In the genomic region with DNA sequence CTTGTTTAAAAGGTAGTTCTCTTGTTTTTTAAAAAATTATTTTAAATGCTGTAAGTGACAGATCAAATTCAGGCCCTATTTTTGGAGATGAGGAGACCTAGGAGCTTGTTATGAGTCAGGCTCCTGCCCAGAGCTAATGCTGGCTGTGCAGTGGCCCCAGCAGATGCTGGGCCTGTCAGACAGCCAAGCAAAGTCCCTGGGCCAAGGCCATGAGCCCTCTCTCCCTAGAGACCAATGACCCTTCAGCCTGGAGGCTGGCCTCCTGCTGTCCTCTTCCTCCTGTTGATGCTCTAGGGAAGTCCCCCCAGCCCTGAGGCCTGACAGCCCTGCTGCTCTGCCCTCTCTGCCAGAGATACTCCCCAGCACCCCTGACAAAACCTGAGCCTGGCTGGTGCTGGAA, we compare ENCODE assay signal across 18 cellular contexts.
DNase-seq lines count a peak whose midpoint lies in the region; ATAC-seq, FAIRE-seq and TF ChIP-seq lines count a peak whose summit lies in the region.
"Had no signal": no experiment of that assay in that cellular context is flagged by ENCODE, and none has a peak within 500 bp of the region (broad histone marks: within the 10 kb centered on the region; RNA-seq: fewer than 3 reads in every experiment).

No MANE protein-coding gene starts in this region.

- in situ Hi-C loops in GM13976 (cut with MboI; ENCODE audit: low sequenced_read_pairs, unreplicated experiment), result no loop called here

- H3K27ac Mint-ChIP-seq in activated naive CD8-positive, alpha-beta T cell treated with anti-CD3 and anti-CD28 coated beads, Interleukin-2, amount 50 U/mL, for 24 hours, result no peak overlapping the region
- H3K27ac Mint-ChIP-seq: activated T-cell treated with anti-CD3 and anti-CD28 coated beads, Interleukin-2, amount 50 U/mL, for 24 hours; memory B cell had no signal

- H3K27me3 Mint-ChIP-seq in activated naive CD8-positive, alpha-beta T cell treated with anti-CD3 and anti-CD28 coated beads, Interleukin-2, amount 50 U/mL, for 24 hours, result peaks cover 17% of the 10 kb centered on the region

- FAIRE-seq in pancreas (lab: Jason Lieb, UNC), result no peak

- H3K9me3 ChIP-seq in pancreas (no peaks in the 10 kb centered on the region), aorta (ENCODE audit: control insufficient read depth, low read length) (peaks cover 4% of the 10 kb centered on the region)
- H3K9me3 ChIP-seq: breast epithelium, Peyer's patch had no signal

- H3K4me1 ChIP-seq in pancreas (no peaks in the 10 kb centered on the region), aorta (ENCODE audit: control insufficient read depth in 1 of 2, insufficient read depth in 2 of 2, low read length in 2 of 2) (peaks cover 0 to 2% of the 10 kb centered on the region in 2 donors)
- H3K4me1 ChIP-seq: breast epithelium, Peyer's patch had no signal

- H3K4me3 Mint-ChIP-seq in activated naive CD8-positive, alpha-beta T cell treated with anti-CD3 and anti-CD28 coated beads, Interleukin-2, amount 50 U/mL, for 24 hours, result no peak overlapping the region
- H3K4me3 Mint-ChIP-seq: activated T-cell treated with anti-CD3 and anti-CD28 coated beads, Interleukin-2, amount 50 U/mL, for 24 hours; memory B cell had no signal

- no peaks in the 10 kb centered on the region for H3K4me1 Mint-ChIP-seq in activated naive CD8-positive, alpha-beta T cell treated with anti-CD3 and anti-CD28 coated beads, Interleukin-2, amount 50 U/mL, for 24 hours

- H3K27me3 ChIP-seq in pancreas (no peaks in the 10 kb centered on the region), aorta (ENCODE audit: control insufficient read depth in 1 of 2, insufficient read depth in 2 of 2, low read length in 1 of 2) (no peaks in the 10 kb centered on the region)
- H3K27me3 ChIP-seq: breast epithelium, Peyer's patch had no signal

- H3K9me3 Mint-ChIP-seq in activated naive CD8-positive, alpha-beta T cell treated with anti-CD3 and anti-CD28 coated beads, Interleukin-2, amount 50 U/mL, for 24 hours, result peaks cover 8% of the 10 kb centered on the region
- H3K9me3 Mint-ChIP-seq: memory B cell had no signal

- no peak for TF ChIP-seq CTCF in pancreas (IDR thresholded peaks at IDR 0.05)
- no peak for TF ChIP-seq CTCF in GM13976 (IDR thresholded peaks at IDR 0.05; ENCODE audit: borderline replicate concordance, control extremely low read depth, extremely low read depth, insufficient read depth, missing control alignments)

- H3K36me3 ChIP-seq in pancreas, result no peaks in the 10 kb centered on the region
- H3K36me3 ChIP-seq in aorta (ENCODE audit: control insufficient read depth in 1 of 2, insufficient read depth in 2 of 2, low read length in 1 of 2), result no peaks in the 10 kb centered on the region
- H3K36me3 ChIP-seq: breast epithelium, Peyer's patch had no signal

- H3K36me3 Mint-ChIP-seq in activated naive CD8-positive, alpha-beta T cell treated with anti-CD3 and anti-CD28 coated beads, Interleukin-2, amount 50 U/mL, for 24 hours (ENCODE audit: low read depth), result no peaks in the 10 kb centered on the region
- H3K36me3 Mint-ChIP-seq: memory B cell had no signal

- peak; percentile 87 for ATAC-seq in left ventricle myocardium superior
- ATAC-seq in pancreas, result peak; percentile 31 to 58 (median 34)
- peak; percentile 57 for ATAC-seq in aorta (ENCODE audit: low FRiP score)
- ATAC-seq in activated naive CD8-positive, alpha-beta T cell treated with anti-CD3 and anti-CD28 coated beads, Interleukin-2, amount 50 U/mL, for 24 hours, result no peak
- ATAC-seq in HG03097 (IDR thresholded peaks at IDR 0.05; ENCODE audit: low FRiP score, unreplicated experiment), result no peak

- H3K27ac ChIP-seq in pancreas (no peak overlapping the region), aorta (ENCODE audit: low read depth in 1 of 2, low read length in 2 of 2) (no peak overlapping the region)

- intact Hi-C loops in left ventricle myocardium superior (cut with micrococcal nuclease), result no loop called here
- intact Hi-C loops in pancreas (cut with DNase I), result no loop called here
- intact Hi-C loops in aorta (cut with DNase I), result no loop called here

- DNase-seq in NCI-H2196 treated with DMSO at 0.1 percent for 48 hours (lab: John Stamatoyannopoulos, UW; ENCODE audit: unreplicated experiment) (peak; percentile 17), NCI-H2196 (lab: John Stamatoyannopoulos, UW; ENCODE audit: unreplicated experiment) (no peak), left ventricle myocardium superior (peak; percentile 80), pancreas (peak in 3 of 6 donors; percentile 9 to 34 (median 16)), aorta (peak; percentile 52 to 77), GM13976 (ENCODE audit: low spot score) (no peak)
- no peak for DNase-seq in activated naive CD8-positive, alpha-beta T cell treated with anti-CD3 and anti-CD28 coated beads, Interleukin-2, amount 50 U/mL, for 24 hours
- DNase-seq: 8988T; activated naive CD4-positive, alpha-beta T cell treated with anti-CD3 and anti-CD28 coated beads, Interleukin-2, amount 50 U/mL, for 16 hours; activated T-cell treated with anti-CD3 and anti-CD28 coated beads, Interleukin-2, amount 50 U/mL, for 24 hours; DMS79; effector CD8-positive, alpha-beta T cell; NCI-H2081 treated with DMSO at 0.1 percent for 48 hours; NCI-H774 had no signal

- H3K4me3 ChIP-seq in pancreas (no peak overlapping the region), aorta (ENCODE audit: low read length in 2 of 2) (no peak overlapping the region)
- H3K4me3 ChIP-seq: breast epithelium, Peyer's patch had no signal

Comparison
In these comparisons a context has a peak if more than half of its experiments do, and no peak if none do; other contexts are left out.
1. DNase-seq: peak in NCI-H2196 treated with DMSO at 0.1 percent for 48 hours (single experiment), left ventricle myocardium superior (single experiment) and aorta (2 of 2); none in NCI-H2196 (single experiment), activated naive CD8-positive, alpha-beta T cell treated with anti-CD3 and anti-CD28 coated beads, Interleukin-2, amount 50 U/mL, for 24 hours (single experiment) and GM13976 (single experiment).
2. ATAC-seq: peak in left ventricle myocardium superior (single experiment), pancreas (4 of 4) and aorta (single experiment); none in activated naive CD8-positive, alpha-beta T cell treated with anti-CD3 and anti-CD28 coated beads, Interleukin-2, amount 50 U/mL, for 24 hours (single experiment) and HG03097 (single experiment).